9 cellular contexts compared by ENCODE assay signal in genomic region chr7:150420987-150421674, GRCh38. TPM values are rescaled to one million over a fixed set of nuclear protein-coding genes. Genes with fewer than 3 reads are reported as not detected.
A peak's percentile ranks its signal among the peaks of the same experiment; 100 is the strongest.
DNase-seq lines count a peak whose midpoint lies in the region; ATAC-seq and TF ChIP-seq lines count a peak whose summit lies in the region.
"Had no signal": no experiment of that assay in that cellular context is flagged by ENCODE, and none has a peak within 500 bp of the region (broad histone marks: within the 10 kb centered on the region; RNA-seq: fewer than 3 reads in every experiment).

No MANE protein-coding gene starts in this region.

- no peak overlapping the region for H3K27ac ChIP-seq in sigmoid colon
- H3K27ac ChIP-seq: BLaER1 had no signal

- DNase-seq in DMS 273 (lab: John Stamatoyannopoulos, UW; ENCODE audit: unreplicated experiment) = peak; percentile 82
- no peak for DNase-seq in DMS 273 treated with DMSO at 0.1 percent for 48 hours (lab: John Stamatoyannopoulos, UW)
- DNase-seq in NCI-H146 treated with DMSO at 0.1 percent for 48 hours (lab: John Stamatoyannopoulos, UW; ENCODE audit: unreplicated experiment) = peak; percentile 62
- DNase-seq in T-helper 1 cell = peak; percentile 63 to 84 (median 72)
- DNase-seq in adipocyte (ENCODE audit: low read depth) = peak; percentile 94
- DNase-seq in left ventricle myocardium superior = peak; percentile 87
- DNase-seq in sigmoid colon = peak; percentile 90

- H3K4me1 ChIP-seq in adipocyte (ENCODE audit: control insufficient read depth, insufficient read depth, low read length) = no peaks in the 10 kb centered on the region
- H3K4me1 ChIP-seq in sigmoid colon = peaks cover 0 to 7% (median 2%) of the 10 kb centered on the region in 4 donors
- H3K4me1 ChIP-seq: BLaER1 had no signal

- WGBS in sigmoid colon, 2 donors = 16 to 24% methylated on average over 27 of the region's 27 CpGs

- H3K9me3 ChIP-seq in adipocyte (ENCODE audit: control insufficient read depth, low read length) (no peaks in the 10 kb centered on the region), sigmoid colon (no peaks in the 10 kb centered on the region)
- H3K9me3 ChIP-seq: BLaER1 had no signal

- no peaks in the 10 kb centered on the region for H3K27me3 ChIP-seq in adipocyte (replicated peaks; ENCODE audit: control insufficient read depth, insufficient read depth, low read length)
- no peaks in the 10 kb centered on the region for H3K27me3 ChIP-seq in sigmoid colon
- H3K27me3 ChIP-seq: BLaER1 had no signal

- intact Hi-C loops in left ventricle myocardium superior (cut with micrococcal nuclease) = no loop called here
- intact Hi-C loops in sigmoid colon (cut with DNase I) = loop anchor here (2.0 to 10.0 kb wide), 2 partner anchors 32 to 136 kb away; no protein-coding TSS in a partner anchor

- no peak for TF ChIP-seq POLR2A in sigmoid colon (IDR thresholded peaks at IDR 0.05)

- H3K4me3 ChIP-seq in adipocyte (ENCODE audit: low read length) (no peak overlapping the region), sigmoid colon (no peak overlapping the region)
- H3K4me3 ChIP-seq: BLaER1 had no signal

- peak; percentile 97 for ATAC-seq in HG02885 (IDR thresholded peaks at IDR 0.05; ENCODE audit: poor library complexity, unreplicated experiment)
- ATAC-seq in left ventricle myocardium superior = peak; percentile 99

- H3K36me3 ChIP-seq in adipocyte (ENCODE audit: control insufficient read depth, insufficient read depth, low read length, severe bottlenecking) (no peaks in the 10 kb centered on the region), sigmoid colon (no peaks in the 10 kb centered on the region)
- H3K36me3 ChIP-seq: BLaER1 had no signal

- TF ChIP-seq CTCF in sigmoid colon (IDR thresholded peaks at IDR 0.05) = peak; percentile 52 to 85 (median 81)

- no peak for TF ChIP-seq EP300 in sigmoid colon (IDR thresholded peaks at IDR 0.05)

- H3K9ac ChIP-seq in adipocyte (ENCODE audit: low read length) = no peak overlapping the region
- H3K9ac ChIP-seq: BLaER1 had no signal

RNA-seq across cellular contexts. Expression of gene GIMAP8, which starts 29.3 kb away (rescaled TPM):
- total RNA-seq in left ventricle myocardium superior = 16.2 TPM
- total RNA-seq in sigmoid colon = 1 to 10 TPM; 5.3 to 7.9 (median 7.2) TPM
- polyA plus RNA-seq in sigmoid colon = 10 to 100 TPM in 1 of 3 donors, 1 to 10 TPM in 2; 2.4 to 10.7 (median 2.8) TPM

RNA-seq across cellular contexts. Expression of gene ZNF775, which starts 42.0 kb away (rescaled TPM):
- 3.0 TPM for total RNA-seq in left ventricle myocardium superior
- 10 to 100 TPM in 1 of 4 donors, 1 to 10 TPM in 3; 6.1 to 10.7 (median 6.9) TPM for total RNA-seq in sigmoid colon
- polyA plus RNA-seq in sigmoid colon = 1 to 10 TPM; 3.0 to 6.1 (median 5.4) TPM

RNA-seq across cellular contexts. Expression of gene REPIN1, which starts 52.5 kb away (rescaled TPM):
- total RNA-seq in left ventricle myocardium superior = 131 TPM
- 10 to 100 TPM; 56.3 to 63.7 (median 57.0) TPM for total RNA-seq in sigmoid colon
- polyA plus RNA-seq in sigmoid colon = 100 to 1,000 TPM in 1 of 3 donors, 10 to 100 TPM in 2; 50.9 to 131 (median 52.3) TPM
